22 cellular contexts compared by ENCODE assay signal in genomic region chr20:19423097-19423891, GRCh38.
"Had no signal": no experiment of that assay in that cellular context is flagged by ENCODE, and none has a peak within 500 bp of the region (broad histone marks: within the 10 kb centered on the region; RNA-seq: fewer than 3 reads in every experiment).

No MANE protein-coding gene starts in this region.

- H3K27ac Mint-ChIP-seq: activated naive CD4-positive, alpha-beta T cell treated with anti-CD3 and anti-CD28 coated beads, Interleukin-2, amount 10 ng/mL, durations not matched to agents 7 days and 5 days; mesothelial cell of epicardium; natural killer cell treated with Interleukin-12 subunit alpha and Interleukin-12 subunit beta and Interleukin-15 and Interleukin-18, amount 100 ng/mL, for 72 hours; stimulated activated naive CD8-positive, alpha-beta T cell treated with anti-CD3 and anti-CD28 coated beads, Interleukin-15, Interleukin-2, amounts not matched to agents 100 ng/mL and 50 ng/mL, for 24 hours had no signal

- H3K4me3 ChIP-seq: ascending aorta, lung, psoas muscle, suprapubic skin, transverse colon had no signal

- H3K4me1 Mint-ChIP-seq: activated naive CD4-positive, alpha-beta T cell treated with anti-CD3 and anti-CD28 coated beads, Interleukin-2, amount 10 ng/mL, durations not matched to agents 7 days and 5 days had no signal

- H3K4me1 ChIP-seq: suprapubic skin had no signal

- H3K27ac ChIP-seq: ascending aorta, psoas muscle, suprapubic skin, transverse colon had no signal

- H3K9me3 ChIP-seq: ascending aorta, psoas muscle, suprapubic skin, transverse colon had no signal

- ATAC-seq: activated CD4-positive, CD25-positive, alpha-beta regulatory T cell treated with anti-CD3 and anti-CD28 coated beads, Interleukin-2, amount 50 U/mL, for 24 hours; left lobe of liver; natural killer cell treated with Interleukin-12 subunit alpha and Interleukin-12 subunit beta and Interleukin-15 and Interleukin-18, amount 100 ng/mL, for 72 hours; psoas muscle; right cardiac atrium had no signal

- H3K4me3 Mint-ChIP-seq: activated naive CD4-positive, alpha-beta T cell treated with anti-CD3 and anti-CD28 coated beads, Interleukin-2, amount 10 ng/mL, durations not matched to agents 7 days and 5 days; mesothelial cell of epicardium; natural killer cell treated with Interleukin-12 subunit alpha and Interleukin-12 subunit beta and Interleukin-15 and Interleukin-18, amount 100 ng/mL, for 72 hours; stimulated activated naive CD8-positive, alpha-beta T cell treated with anti-CD3 and anti-CD28 coated beads, Interleukin-15, Interleukin-2, amounts not matched to agents 100 ng/mL and 50 ng/mL, for 24 hours had no signal

- H3K27me3 Mint-ChIP-seq: activated naive CD4-positive, alpha-beta T cell treated with anti-CD3 and anti-CD28 coated beads, Interleukin-2, amount 10 ng/mL, durations not matched to agents 7 days and 5 days; stimulated activated naive CD8-positive, alpha-beta T cell treated with anti-CD3 and anti-CD28 coated beads, Interleukin-15, Interleukin-2, amounts not matched to agents 100 ng/mL and 50 ng/mL, for 24 hours had no signal

- H3K36me3 ChIP-seq: ascending aorta, suprapubic skin, transverse colon had no signal

- H3K27me3 ChIP-seq: ascending aorta, suprapubic skin, transverse colon had no signal

- H3K36me3 Mint-ChIP-seq: activated naive CD4-positive, alpha-beta T cell treated with anti-CD3 and anti-CD28 coated beads, Interleukin-2, amount 10 ng/mL, durations not matched to agents 7 days and 5 days; mesothelial cell of epicardium; natural killer cell treated with Interleukin-12 subunit alpha and Interleukin-12 subunit beta and Interleukin-15 and Interleukin-18, amount 100 ng/mL, for 72 hours had no signal

- DNase-seq: activated CD4-positive, alpha-beta T cell treated with anti-CD3 and anti-CD28 coated beads, Interleukin-2, amount 50 U/mL, for 1 hour; activated CD8-positive, alpha-beta memory T cell treated with anti-CD3 and anti-CD28 coated beads, Interleukin-2, amount 50 U/mL, for 4 hours; activated effector memory CD4-positive, alpha-beta T cell treated with Interleukin-2 at 50 U/mL for 16 hours; activated naive CD4-positive, alpha-beta T cell treated with anti-CD3 and anti-CD28 coated beads, Interleukin-2, amount 10 ng/mL, durations not matched to agents 7 days and 5 days; activated T-cell treated with anti-CD3 and anti-CD28 coated beads, Interleukin-2, amount 50 U/mL, for 48 hours; dermis blood vessel endothelial cell; effector memory CD4-positive, alpha-beta T cell; islet precursor cell; psoas muscle; right cardiac atrium; stimulated activated CD4-positive, alpha-beta T cell treated with anti-CD3 and anti-CD28 coated beads, Interleukin-2, amount 100 ng/mL, for 48 hours; T-helper 1 cell; T-helper 9 cell; transverse colon had no signal
